21 cellular contexts compared by ENCODE assay signal in genomic region chr12:105906545-105906944, GRCh38.
"Had no signal": no experiment of that assay in that cellular context is flagged by ENCODE, and none has a peak within 500 bp of the region (broad histone marks: within the 10 kb centered on the region; RNA-seq: fewer than 3 reads in every experiment).

No MANE protein-coding gene starts in this region.

- DNase-seq: activated CD4-positive, alpha-beta memory T cell treated with anti-CD3 and anti-CD28 coated beads for 36 hours; activated CD4-positive, alpha-beta T cell treated with anti-CD3 and anti-CD28 coated beads for 48 hours; activated naive CD4-positive, alpha-beta T cell treated with Interleukin-2 at 50 U/mL for 16 hours; activated naive CD8-positive, alpha-beta T cell treated with anti-CD3 and anti-CD28 coated beads for 36 hours; activated T-cell treated with anti-CD3 and anti-CD28 coated beads, Interleukin-2, amount 50 U/mL, for 48 hours; amygdala; body of pancreas; dermis blood vessel endothelial cell; effector CD8-positive, alpha-beta T cell; heart left ventricle; lower lobe of right lung; naive thymus-derived CD8-positive, alpha-beta T cell; psoas muscle; right cardiac atrium; stimulated activated CD4-positive, alpha-beta T cell treated with anti-CD3 and anti-CD28 coated beads, Interleukin-1b, Interleukin-23, amount 100 ng/mL, for 48 hours; substantia nigra; tibial artery had no signal

- H3K36me3 ChIP-seq: esophagus muscularis mucosa, gastroesophageal sphincter, heart left ventricle, lower lobe of right lung, neural progenitor cell, tibial artery had no signal

- H3K27me3 ChIP-seq: body of pancreas, esophagus muscularis mucosa, gastroesophageal sphincter, heart left ventricle, neural progenitor cell, tibial artery had no signal

- H2AFZ ChIP-seq: neural progenitor cell had no signal

- H3K27ac ChIP-seq: body of pancreas, esophagus muscularis mucosa, gastroesophageal sphincter, heart left ventricle, lower lobe of right lung, neural progenitor cell, psoas muscle, skin epidermis, tibial artery had no signal

- H3K4me3 ChIP-seq: body of pancreas, esophagus muscularis mucosa, gastroesophageal sphincter, heart left ventricle, lower lobe of right lung, neural progenitor cell, psoas muscle, skin epidermis, tibial artery had no signal

- H3K9me3 ChIP-seq: body of pancreas, esophagus muscularis mucosa, gastroesophageal sphincter, heart left ventricle, lower lobe of right lung, psoas muscle, tibial artery had no signal

- H3K4me1 ChIP-seq: body of pancreas, esophagus muscularis mucosa, gastroesophageal sphincter, lower lobe of right lung, neural progenitor cell, psoas muscle, tibial artery had no signal

- H3K9ac ChIP-seq: neural progenitor cell had no signal

- H3K4me2 ChIP-seq: neural progenitor cell had no signal
